Comparison of ENCODE assay signal across 25 cellular contexts in the genomic region with DNA sequence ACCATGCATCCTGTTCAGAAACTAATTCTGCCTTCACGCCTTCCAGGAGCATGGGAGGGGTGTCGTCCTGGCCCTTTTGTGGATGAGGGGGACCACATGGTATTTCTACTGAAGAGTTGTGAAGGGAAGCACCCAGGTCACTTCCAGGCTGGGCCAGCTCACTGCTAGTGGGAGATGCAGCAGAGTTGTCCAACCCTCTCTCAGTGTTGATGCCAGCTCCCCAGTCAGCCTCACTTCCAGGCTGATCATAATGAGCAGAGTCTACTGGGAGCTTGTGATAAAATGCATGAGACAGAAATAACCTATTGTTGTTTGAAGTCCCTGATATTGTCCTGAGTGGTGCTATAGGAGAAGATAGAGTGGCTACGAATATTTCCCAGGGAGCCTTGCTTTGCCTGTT.
"Had no signal": no experiment of that assay in that cellular context is flagged by ENCODE, and none has a peak within 500 bp of the region (broad histone marks: within the 10 kb centered on the region; RNA-seq: fewer than 3 reads in every experiment).

No MANE protein-coding gene starts in this region.

- H3K36me3 Mint-ChIP-seq: activated naive CD8-positive, alpha-beta T cell had no signal

- H3K4me3 Mint-ChIP-seq: activated CD4-positive, alpha-beta memory T cell treated with anti-CD3 and anti-CD28 coated beads, Interleukin-2, amount 10 ng/mL, durations not matched to agents 7 days and 5 days; activated CD4-positive, alpha-beta T cell treated with anti-CD3 and anti-CD28 coated beads for 36 hours; activated CD4-positive, alpha-beta T cell treated with anti-CD3 and anti-CD28 coated beads, Interleukin-2, amount 10 ng/mL, durations not matched to agents 7 days and 5 days; activated naive CD8-positive, alpha-beta T cell; activated T-cell treated with anti-CD3 and anti-CD28 coated beads, Interleukin-2, amount 50 U/mL, for 24 hours; activated T-cell treated with anti-CD3 and anti-CD28 coated beads, Interleukin-2, amount 50 U/mL, for 72 hours; endodermal cell had no signal

- H3K4me1 Mint-ChIP-seq: activated CD4-positive, alpha-beta memory T cell treated with anti-CD3 and anti-CD28 coated beads, Interleukin-2, amount 10 ng/mL, durations not matched to agents 7 days and 5 days; activated CD4-positive, alpha-beta T cell treated with anti-CD3 and anti-CD28 coated beads for 36 hours; activated CD4-positive, alpha-beta T cell treated with anti-CD3 and anti-CD28 coated beads, Interleukin-2, amount 10 ng/mL, durations not matched to agents 7 days and 5 days; endodermal cell had no signal

- ATAC-seq: activated CD4-positive, alpha-beta T cell treated with anti-CD3 and anti-CD28 coated beads for 36 hours; activated T-cell treated with anti-CD3 and anti-CD28 coated beads, Interleukin-2, amount 50 U/mL, for 72 hours; esophagus mucosa; foreskin keratinocyte; gastrocnemius medialis had no signal

- DNase-seq: activated CD4-positive, alpha-beta memory T cell treated with anti-CD3 and anti-CD28 coated beads, Interleukin-2, amount 10 ng/mL, durations not matched to agents 7 days and 5 days; activated CD4-positive, alpha-beta T cell treated with anti-CD3 and anti-CD28 coated beads for 36 hours; activated CD4-positive, alpha-beta T cell treated with anti-CD3 and anti-CD28 coated beads, Interleukin-2, amount 10 ng/mL, durations not matched to agents 7 days and 5 days; activated CD4-positive, alpha-beta T cell treated with anti-CD3 and anti-CD28 coated beads, Interleukin-2, amount 50 U/mL, for 4 hours; activated CD4-positive, CD25-positive, alpha-beta regulatory T cell; activated CD4-positive, CD25-positive, alpha-beta regulatory T cell treated with anti-CD3 and anti-CD28 coated beads, Interleukin-2, amount 50 U/mL, for 72 hours; activated CD8-positive, alpha-beta memory T cell treated with anti-CD3 and anti-CD28 coated beads, Interleukin-2, amount 50 U/mL, for 48 hours; activated gamma-delta T cell; activated naive CD4-positive, alpha-beta T cell treated with anti-CD3 and anti-CD28 coated beads, Interleukin-2, amount 50 U/mL, for 16 hours; activated naive CD4-positive, alpha-beta T cell treated with Interleukin-2 at 50 U/mL for 16 hours; activated T-cell treated with anti-CD3 and anti-CD28 coated beads for 4 hours; activated T-cell treated with anti-CD3 and anti-CD28 coated beads, Interleukin-2, amount 50 U/mL, for 24 hours; activated T-cell treated with anti-CD3 and anti-CD28 coated beads, Interleukin-2, amount 50 U/mL, for 72 hours; amniotic stem cell; brain microvascular endothelial cell; cerebellar nuclear complex; colonic mucosa; effector memory CD4-positive, alpha-beta T cell; endodermal cell; foreskin keratinocyte; gastrocnemius medialis; glutamatergic neuron; T-helper 2 cell had no signal

- H3K36me3 ChIP-seq: brain microvascular endothelial cell, colonic mucosa, gastrocnemius medialis had no signal

- H3K4me3 ChIP-seq: colonic mucosa, gastrocnemius medialis had no signal

- H3K27me3 ChIP-seq: brain microvascular endothelial cell, colonic mucosa, foreskin keratinocyte, gastrocnemius medialis had no signal

- H3K27ac ChIP-seq: brain microvascular endothelial cell, colonic mucosa, foreskin keratinocyte, gastrocnemius medialis had no signal

- H3K4me1 ChIP-seq: colonic mucosa, foreskin keratinocyte, gastrocnemius medialis had no signal

- H3K27me3 Mint-ChIP-seq: activated CD4-positive, alpha-beta memory T cell treated with anti-CD3 and anti-CD28 coated beads, Interleukin-2, amount 10 ng/mL, durations not matched to agents 7 days and 5 days; activated CD4-positive, alpha-beta T cell treated with anti-CD3 and anti-CD28 coated beads, Interleukin-2, amount 10 ng/mL, durations not matched to agents 7 days and 5 days had no signal

- H3K27ac Mint-ChIP-seq: activated CD4-positive, alpha-beta memory T cell treated with anti-CD3 and anti-CD28 coated beads, Interleukin-2, amount 10 ng/mL, durations not matched to agents 7 days and 5 days; activated CD4-positive, alpha-beta T cell treated with anti-CD3 and anti-CD28 coated beads for 36 hours; activated CD4-positive, alpha-beta T cell treated with anti-CD3 and anti-CD28 coated beads, Interleukin-2, amount 10 ng/mL, durations not matched to agents 7 days and 5 days; activated naive CD8-positive, alpha-beta T cell; activated T-cell treated with anti-CD3 and anti-CD28 coated beads, Interleukin-2, amount 50 U/mL, for 24 hours; activated T-cell treated with anti-CD3 and anti-CD28 coated beads, Interleukin-2, amount 50 U/mL, for 72 hours; endodermal cell had no signal

- H3K9me3 ChIP-seq: colonic mucosa, gastrocnemius medialis had no signal

- H3K9me3 Mint-ChIP-seq: activated CD4-positive, alpha-beta memory T cell treated with anti-CD3 and anti-CD28 coated beads, Interleukin-2, amount 10 ng/mL, durations not matched to agents 7 days and 5 days; activated CD4-positive, alpha-beta T cell treated with anti-CD3 and anti-CD28 coated beads, Interleukin-2, amount 10 ng/mL, durations not matched to agents 7 days and 5 days; activated T-cell treated with anti-CD3 and anti-CD28 coated beads, Interleukin-2, amount 50 U/mL, for 24 hours; activated T-cell treated with anti-CD3 and anti-CD28 coated beads, Interleukin-2, amount 50 U/mL, for 72 hours had no signal
